Comparison of ENCODE assay signal across 11 cellular contexts in the genomic region with DNA sequence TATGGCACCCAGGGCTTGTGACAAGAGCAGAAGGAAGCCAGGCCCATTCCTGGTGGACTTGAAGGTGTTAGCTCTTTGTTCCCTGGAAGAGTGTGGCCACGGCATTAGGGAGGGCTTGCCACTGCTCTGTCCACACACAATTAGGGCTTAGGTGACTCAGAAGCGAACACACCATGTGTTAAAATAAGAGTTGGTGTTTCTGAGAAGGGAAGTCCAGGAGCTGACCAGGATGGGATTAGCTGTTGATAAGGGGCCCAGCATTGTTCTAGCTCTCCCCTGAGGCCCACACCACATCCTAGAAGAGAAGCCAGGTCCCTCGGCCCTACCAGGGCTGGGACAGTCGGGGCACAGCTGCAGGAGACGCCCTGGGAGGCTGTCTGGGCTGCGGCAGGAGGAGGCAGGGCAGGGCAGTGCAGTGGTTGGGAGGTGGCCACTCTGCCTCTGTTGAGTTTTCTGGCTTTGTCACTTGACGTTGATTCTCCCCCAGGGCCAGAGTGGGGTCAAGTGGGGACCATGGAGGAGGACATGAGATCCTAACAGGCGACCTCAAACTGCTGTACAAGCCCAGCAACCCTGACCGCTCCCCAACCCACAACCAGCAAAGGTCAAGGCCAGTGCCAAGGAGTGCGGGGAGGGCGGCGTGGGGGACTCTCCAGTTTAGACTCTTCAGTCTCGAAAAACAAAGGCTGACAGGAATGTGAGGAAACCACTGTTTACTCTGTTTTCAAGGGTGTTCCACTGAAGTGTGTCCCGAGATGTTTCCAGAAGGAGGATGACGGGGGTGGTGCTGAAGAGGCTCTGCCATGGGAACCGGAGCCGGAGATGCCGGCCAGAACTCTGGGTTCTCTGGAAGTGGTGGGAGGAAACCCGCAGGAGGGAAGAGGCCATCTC. TPM values are rescaled to one million over a fixed set of nuclear protein-coding genes. Genes with fewer than 3 reads are reported as not detected.
DNase-seq lines count a peak whose midpoint lies in the region; ATAC-seq and TF ChIP-seq lines count a peak whose summit lies in the region.
"Had no signal": no experiment of that assay in that cellular context is flagged by ENCODE, and none has a peak within 500 bp of the region (broad histone marks: within the 10 kb centered on the region; RNA-seq: fewer than 3 reads in every experiment).

No MANE protein-coding gene starts in this region.

- 50 to 65% (median 57%) methylated on average over 19 of the region's 19 CpGs for WGBS in heart left ventricle, 4 donors

- H3K9me3 ChIP-seq in heart left ventricle, result no peaks in the 10 kb centered on the region

- peak; percentile 62 for DNase-seq in CMK (ENCODE audit: low read depth)
- no peak for DNase-seq in activated T-helper 1 cell treated with anti-CD3 and anti-CD28 coated beads, Interleukin-12 subunit alpha, Interleukin-12 subunit beta, Interleukin-2, Interleukin-4 antibody, amounts not matched to agents 30 ng/mL and 10 ng/mL and 1 ng/mL, durations not matched to agents 14 hours and 24 hours and 36 hours (ENCODE audit: low spot score)
- peak; percentile 70 to 82 (median 80) for DNase-seq in heart left ventricle
- peak; percentile 17 for DNase-seq in pulmonary artery endothelial cell (ENCODE audit: low read depth, low spot score)
- no peak for DNase-seq in NCI-H1436 treated with DMSO at 0.1 percent for 48 hours (lab: John Stamatoyannopoulos, UW)
- no peak for DNase-seq in posterior vena cava (ENCODE audit: low spot score)
- DNase-seq in epidermal melanocyte (ENCODE audit: insufficient read length, low spot score), result no peak
- DNase-seq: NCI-H524 treated with DMSO at 0.1 percent for 48 hours had no signal

- intact Hi-C loops in activated T-helper 1 cell treated with anti-CD3 and anti-CD28 coated beads, Interleukin-12 subunit alpha, Interleukin-12 subunit beta, Interleukin-2, Interleukin-4 antibody, amounts not matched to agents 30 ng/mL and 10 ng/mL and 1 ng/mL, durations not matched to agents 14 hours and 24 hours and 36 hours (cut with micrococcal nuclease), result no loop called here
- intact Hi-C loops in heart left ventricle (cut with DNase I), result no loop called here
- intact Hi-C loops in posterior vena cava (cut with DNase I), result no loop called here

- no peaks in the 10 kb centered on the region for H3K9me3 Mint-ChIP-seq in activated T-helper 1 cell treated with anti-CD3 and anti-CD28 coated beads, Interleukin-12 subunit alpha, Interleukin-12 subunit beta, Interleukin-2, Interleukin-4 antibody, amounts not matched to agents 30 ng/mL and 10 ng/mL and 1 ng/mL, durations not matched to agents 14 hours and 24 hours and 36 hours
- H3K9me3 Mint-ChIP-seq: CD8-positive, alpha-beta T cell had no signal

- no peaks in the 10 kb centered on the region for H3K27me3 ChIP-seq in heart left ventricle

- peak overlapping the region; percentile 81 to 97 (median 90) for H3K27ac ChIP-seq in heart left ventricle
- H3K27ac ChIP-seq: VCaP had no signal

- TF ChIP-seq CTCF in heart left ventricle (IDR thresholded peaks at IDR 0.05), result no peak

- peaks cover 5 to 98% (median 59%) of the 10 kb centered on the region in 12 donors for H3K4me1 ChIP-seq in heart left ventricle

- no peaks in the 10 kb centered on the region for H3K27me3 Mint-ChIP-seq in activated T-helper 1 cell treated with anti-CD3 and anti-CD28 coated beads, Interleukin-12 subunit alpha, Interleukin-12 subunit beta, Interleukin-2, Interleukin-4 antibody, amounts not matched to agents 30 ng/mL and 10 ng/mL and 1 ng/mL, durations not matched to agents 14 hours and 24 hours and 36 hours (ENCODE audit: insufficient read depth)

- no peaks in the 10 kb centered on the region for H3K36me3 Mint-ChIP-seq in activated T-helper 1 cell treated with anti-CD3 and anti-CD28 coated beads, Interleukin-12 subunit alpha, Interleukin-12 subunit beta, Interleukin-2, Interleukin-4 antibody, amounts not matched to agents 30 ng/mL and 10 ng/mL and 1 ng/mL, durations not matched to agents 14 hours and 24 hours and 36 hours (ENCODE audit: low read depth)
- H3K36me3 Mint-ChIP-seq: CD8-positive, alpha-beta T cell had no signal

- H3K4me3 Mint-ChIP-seq in activated T-helper 1 cell treated with anti-CD3 and anti-CD28 coated beads, Interleukin-12 subunit alpha, Interleukin-12 subunit beta, Interleukin-2, Interleukin-4 antibody, amounts not matched to agents 30 ng/mL and 10 ng/mL and 1 ng/mL, durations not matched to agents 14 hours and 24 hours and 36 hours, result no peak overlapping the region
- H3K4me3 Mint-ChIP-seq: CD8-positive, alpha-beta T cell had no signal

- peak overlapping the region; percentile 4 for H3K27ac Mint-ChIP-seq in activated T-helper 1 cell treated with anti-CD3 and anti-CD28 coated beads, Interleukin-12 subunit alpha, Interleukin-12 subunit beta, Interleukin-2, Interleukin-4 antibody, amounts not matched to agents 30 ng/mL and 10 ng/mL and 1 ng/mL, durations not matched to agents 14 hours and 24 hours and 36 hours
- H3K27ac Mint-ChIP-seq: CD8-positive, alpha-beta T cell had no signal

- no peaks in the 10 kb centered on the region for H3K36me3 ChIP-seq in heart left ventricle

- TF ChIP-seq POLR2A in heart left ventricle (IDR thresholded peaks at IDR 0.05), result no peak

- peaks cover 77% of the 10 kb centered on the region for H3K4me1 Mint-ChIP-seq in activated T-helper 1 cell treated with anti-CD3 and anti-CD28 coated beads, Interleukin-12 subunit alpha, Interleukin-12 subunit beta, Interleukin-2, Interleukin-4 antibody, amounts not matched to agents 30 ng/mL and 10 ng/mL and 1 ng/mL, durations not matched to agents 14 hours and 24 hours and 36 hours (ENCODE audit: low read depth)

- ATAC-seq in heart left ventricle, result peak; percentile 51 to 86 (median 70)
- no peak for ATAC-seq in HG03469 (IDR thresholded peaks at IDR 0.05; ENCODE audit: unreplicated experiment)
- ATAC-seq: CD8-positive, alpha-beta T cell had no signal

- peak overlapping the region in 4 of 12 donors; percentile 14 to 24 (median 22) for H3K4me3 ChIP-seq in heart left ventricle

RNA-seq across cellular contexts. Expression of a gene that starts 16.8 kb away (rescaled TPM):
- total RNA-seq in activated T-helper 1 cell treated with anti-CD3 and anti-CD28 coated beads, Interleukin-12 subunit alpha, Interleukin-12 subunit beta, Interleukin-2, Interleukin-4 antibody, amounts not matched to agents 30 ng/mL and 10 ng/mL and 1 ng/mL, durations not matched to agents 14 hours and 24 hours and 36 hours, result 141 and 152 TPM in 2 replicates
- total RNA-seq in heart left ventricle (10 to 100 TPM in 1 of 9 donors, 1 to 10 TPM in 4, under 1 TPM in 2, not detected in 2; 0.29 to 47.1 (median 2.1) TPM), pulmonary artery endothelial cell (not detected in 2 replicates), posterior vena cava (1 to 10 TPM; 2.4 to 5.3 TPM)
- polyA plus RNA-seq in heart left ventricle, result 1 to 10 TPM; 1.3 to 2.3 TPM

RNA-seq across cellular contexts. Expression of a gene that starts 42.9 kb away (rescaled TPM):
- 0.29 and 0.47 TPM in 2 replicates for total RNA-seq in activated T-helper 1 cell treated with anti-CD3 and anti-CD28 coated beads, Interleukin-12 subunit alpha, Interleukin-12 subunit beta, Interleukin-2, Interleukin-4 antibody, amounts not matched to agents 30 ng/mL and 10 ng/mL and 1 ng/mL, durations not matched to agents 14 hours and 24 hours and 36 hours
- total RNA-seq in heart left ventricle (100 to 1,000 TPM in 1 of 9 donors, 10 to 100 TPM in 8; 11.8 to 103 (median 18.5) TPM), pulmonary artery endothelial cell (5.7 and 23.8 TPM in 2 replicates), posterior vena cava (10 to 100 TPM; 16.6 to 17.5 TPM)
- polyA plus RNA-seq in heart left ventricle, result 10 to 100 TPM; 22.9 to 37.9 TPM

RNA-seq across cellular contexts. Expression of a gene that starts 42.9 kb away (rescaled TPM):
- not detected in 2 replicates for total RNA-seq in activated T-helper 1 cell treated with anti-CD3 and anti-CD28 coated beads, Interleukin-12 subunit alpha, Interleukin-12 subunit beta, Interleukin-2, Interleukin-4 antibody, amounts not matched to agents 30 ng/mL and 10 ng/mL and 1 ng/mL, durations not matched to agents 14 hours and 24 hours and 36 hours
- under 1 TPM in 1 of 9 donors, not detected in 8; 0.23 TPM for total RNA-seq in heart left ventricle
- under 1 TPM in 1 of 2 donors, not detected in 1; 0.83 TPM for polyA plus RNA-seq in heart left ventricle
- total RNA-seq in pulmonary artery endothelial cell, result not detected in 2 replicates
- 1 to 10 TPM in 1 of 2 donors, not detected in 1; 1.7 TPM for total RNA-seq in posterior vena cava
- total RNA-seq: CD8-positive, alpha-beta T cell had no signal

Comparison
In these comparisons a context has a peak if more than half of its experiments do, and no peak if none do; other contexts are left out.
1. DNase-seq: peak in CMK (single experiment), heart left ventricle (5 of 5) and pulmonary artery endothelial cell (single experiment); none in activated T-helper 1 cell treated with anti-CD3 and anti-CD28 coated beads, Interleukin-12 subunit alpha, Interleukin-12 subunit beta, Interleukin-2, Interleukin-4 antibody, amounts not matched to agents 30 ng/mL and 10 ng/mL and 1 ng/mL, durations not matched to agents 14 hours and 24 hours and 36 hours (single experiment), NCI-H1436 treated with DMSO at 0.1 percent for 48 hours (single experiment), posterior vena cava (single experiment) and epidermal melanocyte (single experiment).